Comparison of ENCODE assay signal across 13 cellular contexts in the genomic region with DNA sequence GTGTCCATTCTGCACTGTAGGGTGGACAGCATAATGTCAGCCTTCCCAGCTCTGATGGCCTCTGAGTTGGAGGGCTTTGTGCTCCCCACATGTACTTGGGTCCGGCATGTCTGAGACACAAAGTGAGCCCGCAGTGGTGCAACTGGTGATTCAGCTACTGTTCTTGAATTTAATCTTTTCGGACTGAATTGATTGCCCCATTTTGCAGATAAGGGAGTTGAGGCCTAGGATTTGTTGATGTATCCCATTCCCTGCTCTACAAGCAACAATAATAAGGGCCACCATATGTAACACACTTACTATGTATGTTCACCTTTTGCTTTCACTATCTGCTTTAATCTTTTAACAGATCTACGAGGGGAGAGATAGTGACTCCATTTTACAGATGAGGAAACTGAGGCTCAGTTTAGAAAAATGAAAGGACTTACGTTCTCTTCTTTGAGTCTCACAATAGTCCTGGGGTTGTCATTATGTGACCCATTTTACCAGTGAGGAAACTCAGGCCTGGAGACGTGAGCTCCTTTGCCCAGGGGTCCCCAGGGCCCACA. TPM values are rescaled to one million over a fixed set of nuclear protein-coding genes. Genes with fewer than 3 reads are reported as not detected.
A peak's percentile ranks its signal among the peaks of the same experiment; 100 is the strongest.
DNase-seq lines count a peak whose midpoint lies in the region; ATAC-seq and TF ChIP-seq lines count a peak whose summit lies in the region.
"Had no signal": no experiment of that assay in that cellular context is flagged by ENCODE, and none has a peak within 500 bp of the region (broad histone marks: within the 10 kb centered on the region; RNA-seq: fewer than 3 reads in every experiment).

No MANE protein-coding gene starts in this region.

- WGBS in heart right ventricle, 2 donors: 81 to 89% methylated on average over 6 of the region's 6 CpGs
- 79% methylated on average over 6 of the region's 6 CpGs for WGBS in prostate gland
- WGBS in aorta, 2 donors: 60 to 78% methylated on average over 6 of the region's 6 CpGs

- ATAC-seq in heart right ventricle (peak in 1 of 8 donors; percentile 0), aorta (ENCODE audit: low FRiP score) (no peak), GM21619 (IDR thresholded peaks at IDR 0.05; ENCODE audit: unreplicated experiment) (no peak)
- ATAC-seq: stimulated activated naive CD8-positive, alpha-beta T cell treated with anti-CD3 and anti-CD28 coated beads, Interleukin-15, amount 100 ng/mL, for 72 hours had no signal

- H3K4me1 ChIP-seq in heart right ventricle: peaks cover 4 to 88% (median 65%) of the 10 kb centered on the region in 9 donors
- peaks cover 3% of the 10 kb centered on the region for H3K4me1 ChIP-seq in prostate gland (replicated peaks)
- H3K4me1 ChIP-seq in aorta (ENCODE audit: control insufficient read depth in 1 of 2, insufficient read depth in 2 of 2, low read length in 2 of 2): peaks cover 10 to 12% of the 10 kb centered on the region in 2 donors
- no peaks in the 10 kb centered on the region; the same call in 1 of the 2 replicates for H3K4me1 ChIP-seq in MM.1S (ENCODE audit: low read length)

- H3K27ac ChIP-seq in heart right ventricle (peak overlapping the region in 9 of 10 donors; percentile 59 to 92 (median 88)), prostate gland (peak overlapping the region; percentile 40 to 76), aorta (ENCODE audit: low read depth in 1 of 2, low read length in 2 of 2) (peak overlapping the region; percentile 23 to 92), MM.1S (ENCODE audit: low read length) (no peak overlapping the region)

- no peaks in the 10 kb centered on the region for H4K20me1 ChIP-seq in MM.1S (ENCODE audit: insufficient read depth, low read length)

- no peak for TF ChIP-seq POLR2A in prostate gland (IDR thresholded peaks at IDR 0.05)

- H3K9ac ChIP-seq in MM.1S (ENCODE audit: low read length): no peak overlapping the region

- no peaks in the 10 kb centered on the region for H3K9me3 ChIP-seq in heart right ventricle
- no peaks in the 10 kb centered on the region for H3K9me3 ChIP-seq in prostate gland
- H3K9me3 ChIP-seq in aorta (ENCODE audit: control insufficient read depth, low read length): no peaks in the 10 kb centered on the region
- no peaks in the 10 kb centered on the region for H3K9me3 ChIP-seq in MM.1S (replicated peaks; ENCODE audit: insufficient read depth, low read length)

- in situ Hi-C loops in G401 (cut with HindIII; ENCODE audit: low sequenced_read_pairs): no loop called here

- H3K79me2 ChIP-seq in MM.1S (ENCODE audit: low read length): no peaks in the 10 kb centered on the region

- no peak overlapping the region for H2AFZ ChIP-seq in MM.1S (ENCODE audit: low read length)

- no peak for DNase-seq in heart right ventricle
- DNase-seq in cardiac septum (ENCODE audit: low spot score): no peak
- peak; percentile 12 for DNase-seq in fibroblast of the aortic adventitia (ENCODE audit: low read depth)
- DNase-seq in prostate gland (ENCODE audit: low spot score): no peak
- DNase-seq in aorta: no peak
- no peak for DNase-seq in MM.1S
- no peak for DNase-seq in G401 (ENCODE audit: low spot score)
- DNase-seq: ACHN; activated CD4-positive, alpha-beta T cell treated with anti-CD3 and anti-CD28 coated beads, Interleukin-2, amount 10 ng/mL, durations not matched to agents 24 days and 14 days; DMS53; NCI-H187 treated with DMSO at 0.1 percent for 48 hours; stimulated activated naive CD8-positive, alpha-beta T cell treated with anti-CD3 and anti-CD28 coated beads, Interleukin-15, amount 100 ng/mL, for 72 hours had no signal

- peak overlapping the region in 2 of 10 donors; percentile 19 to 28 for H3K4me3 ChIP-seq in heart right ventricle
- no peak overlapping the region for H3K4me3 ChIP-seq in fibroblast of the aortic adventitia (ENCODE audit: low read depth, low read length)
- H3K4me3 ChIP-seq in prostate gland: no peak overlapping the region
- H3K4me3 ChIP-seq in aorta (ENCODE audit: low read length in 2 of 2): no peak overlapping the region
- H3K4me3 ChIP-seq in MM.1S (ENCODE audit: low read length): no peak overlapping the region

- H3K27me3 ChIP-seq in heart right ventricle (no peaks in the 10 kb centered on the region), prostate gland (replicated peaks; ENCODE audit: insufficient read depth) (no peaks in the 10 kb centered on the region), aorta (ENCODE audit: control insufficient read depth in 1 of 2, insufficient read depth in 2 of 2, low read length in 1 of 2) (no peaks in the 10 kb centered on the region), MM.1S (replicated peaks; ENCODE audit: insufficient read depth, low read length) (no peaks in the 10 kb centered on the region)

- H3K9me2 ChIP-seq in MM.1S (replicated peaks; ENCODE audit: insufficient read depth, low read length): no peaks in the 10 kb centered on the region

- TF ChIP-seq CTCF in heart right ventricle (IDR thresholded peaks at IDR 0.05): no peak
- no peak for TF ChIP-seq CTCF in fibroblast of the aortic adventitia (IDR thresholded peaks at IDR 0.05; ENCODE audit: insufficient read depth, low read length)
- TF ChIP-seq CTCF in prostate gland (IDR thresholded peaks at IDR 0.05): no peak
- no peak for TF ChIP-seq CTCF in MM.1S (IDR thresholded peaks at IDR 0.05; ENCODE audit: low read length)

- intact Hi-C loops in heart right ventricle (cut with DNase I): loop anchor here in 2 of 10 donors (5.0 to 10.0 kb wide), 2 partner anchors 48 to 60 kb away; no protein-coding TSS in a partner anchor
- intact Hi-C loops in cardiac septum (cut with DNase I): no loop called here
- intact Hi-C loops in prostate gland (cut with DNase I): no loop called here
- intact Hi-C loops in aorta (cut with DNase I): no loop called here

- H3K4me2 ChIP-seq in MM.1S (ENCODE audit: low read depth, low read length): no peak overlapping the region

- H3F3A ChIP-seq in MM.1S (ENCODE audit: insufficient read depth, low read length): no peaks in the 10 kb centered on the region

- H3K36me3 ChIP-seq in heart right ventricle (no peaks in the 10 kb centered on the region), prostate gland (no peaks in the 10 kb centered on the region), aorta (ENCODE audit: control insufficient read depth in 1 of 2, insufficient read depth in 2 of 2, low read length in 1 of 2) (no peaks in the 10 kb centered on the region), MM.1S (replicated peaks; ENCODE audit: insufficient read depth, low read length) (no peaks in the 10 kb centered on the region)

RNA-seq across cellular contexts. Expression of a gene that starts 4.5 kb away (rescaled TPM):
- total RNA-seq in heart right ventricle (100 to 1,000 TPM; 532 to 861 (median 668) TPM), cardiac septum (855 TPM), fibroblast of the aortic adventitia (ENCODE audit: low replicate concordance) (253 and 293 TPM in 2 replicates), prostate gland (100 to 1,000 TPM; 390 to 690 TPM), aorta (1,000 to 10,000 TPM in 1 of 2 donors, 100 to 1,000 TPM in 1; 922 to 2,469 TPM)
- polyA plus RNA-seq in heart right ventricle (100 to 1,000 TPM; 360 to 823 TPM), aorta (1,000 to 10,000 TPM in 1 of 2 donors, 100 to 1,000 TPM in 1; 451 to 1,099 TPM)
- total RNA-seq in G401 (2014; rRNA removed; shearing (Covaris generic)): 333 and 366 TPM in 2 replicates
